Comparison of ENCODE assay signal across 8 cellular contexts in genomic region chr2:38603402-38604265, GRCh38. TPM values are rescaled to one million over a fixed set of nuclear protein-coding genes. Genes with fewer than 3 reads are reported as not detected.
DNase-seq lines count a peak whose midpoint lies in the region; ATAC-seq and TF ChIP-seq lines count a peak whose summit lies in the region.

No MANE protein-coding gene starts in this region.

- no peaks in the 10 kb centered on the region for H3K9me3 ChIP-seq in Loucy (ENCODE audit: insufficient read depth, low read depth, low read length)
- no peaks in the 10 kb centered on the region for H3K9me3 ChIP-seq in neural progenitor cell (ENCODE audit: low read depth)
- H3K9me3 ChIP-seq in stomach smooth muscle (ENCODE audit: control insufficient read depth in 2 of 2, low read length in 2 of 2): no peaks in the 10 kb centered on the region

- peaks cover 3% of the 10 kb centered on the region for H3K27me3 Mint-ChIP-seq in neural progenitor cell (ENCODE audit: insufficient read depth, low read depth)

- peak overlapping the region; percentile 83 for H3K4me2 ChIP-seq in Loucy (ENCODE audit: low read depth, low read length, poor library complexity, severe bottlenecking)
- peak overlapping the region; percentile 80 for H3K4me2 ChIP-seq in neural progenitor cell

- peak overlapping the region; percentile 19 for H3K27ac Mint-ChIP-seq in neural progenitor cell

- POLR2A ChIA-PET in RWPE1 (lab: Yijun Ruan, JAX; ENCODE audit: low non-redundant PET): no interaction called here

- H3K9ac ChIP-seq in Loucy (ENCODE audit: low read depth, low read length, poor library complexity, severe bottlenecking): peak overlapping the region; percentile 86
- no peak overlapping the region for H3K9ac ChIP-seq in neural progenitor cell
- H3K9ac ChIP-seq in stomach smooth muscle (ENCODE audit: low read length in 2 of 2): peak overlapping the region; percentile 66 to 69

- H3K79me2 ChIP-seq in Loucy (ENCODE audit: insufficient read depth, low read length) (peaks cover 39% of the 10 kb centered on the region), neural progenitor cell (ENCODE audit: low read depth) (peaks cover 37% of the 10 kb centered on the region)

- H3F3A ChIP-seq in Loucy (ENCODE audit: low read depth): peaks cover 6% of the 10 kb centered on the region
- peaks cover 38% of the 10 kb centered on the region for H3F3A ChIP-seq in neural progenitor cell (ENCODE audit: low read depth)

- CTCF ChIA-PET in RWPE1 (lab: Yijun Ruan, JAX): interaction anchor here (0.6 kb wide), 4 partner anchors 20 to 144 kb away, joined by 3 to 7 read pairs (median 4); no protein-coding TSS in a partner anchor

- H2AFZ ChIP-seq in Loucy (ENCODE audit: low read length) (peak overlapping the region; percentile 98), neural progenitor cell (replicated peaks) (peak overlapping the region; percentile 95)

- peak overlapping the region; percentile 97 for H3K4me3 Mint-ChIP-seq in neural progenitor cell

- H3K36me3 Mint-ChIP-seq in neural progenitor cell: no peaks in the 10 kb centered on the region

- no peaks in the 10 kb centered on the region for H3K36me3 ChIP-seq in Loucy (ENCODE audit: insufficient read depth, low read length)
- H3K36me3 ChIP-seq in neural progenitor cell: no peaks in the 10 kb centered on the region
- H3K36me3 ChIP-seq in stomach smooth muscle (ENCODE audit: control insufficient read depth in 2 of 2, insufficient read depth in 2 of 2, low read length in 2 of 2): no peaks in the 10 kb centered on the region

- ATAC-seq in GM21717 (IDR thresholded peaks at IDR 0.05; ENCODE audit: unreplicated experiment) (peak; percentile 44), foreskin keratinocyte (peak; percentile 62)

- DNase-seq in COLO668 (lab: John Stamatoyannopoulos, UW; ENCODE audit: unreplicated experiment) (peak; percentile 84), RWPE1 (ENCODE audit: low spot score) (peak; percentile 20), foreskin keratinocyte (peak in 1 of 2 donors; percentile 75), neural progenitor cell (ENCODE audit: low spot score) (peak; percentile 92)
- peak; percentile 80 for DNase-seq in activated effector memory CD4-positive, alpha-beta T cell treated with Interleukin-2 at 50 U/mL for 16 hours

- H3K4me1 Mint-ChIP-seq in neural progenitor cell: peaks cover 44% of the 10 kb centered on the region

- H3K4me3 ChIP-seq in Loucy (ENCODE audit: low read length, poor library complexity, severe bottlenecking): peak overlapping the region; percentile 90
- peak overlapping the region; percentile 95 for H3K4me3 ChIP-seq in neural progenitor cell
- H3K4me3 ChIP-seq in stomach smooth muscle (ENCODE audit: low read length in 2 of 2): peak overlapping the region; percentile 85 to 90

- H4K20me1 ChIP-seq in Loucy (ENCODE audit: insufficient read depth, low read length, poor library complexity, severe bottlenecking) (peaks cover 34% of the 10 kb centered on the region), neural progenitor cell (ENCODE audit: low read depth) (peaks cover 32% of the 10 kb centered on the region)

- H3K27me3 ChIP-seq in Loucy (ENCODE audit: insufficient read depth, low read length, poor library complexity, severe bottlenecking): peaks cover 8% of the 10 kb centered on the region
- no peaks in the 10 kb centered on the region for H3K27me3 ChIP-seq in foreskin keratinocyte
- H3K27me3 ChIP-seq in neural progenitor cell: no peaks in the 10 kb centered on the region
- H3K27me3 ChIP-seq in stomach smooth muscle (ENCODE audit: control insufficient read depth in 1 of 2, insufficient read depth in 2 of 2, low read length in 2 of 2): no peaks in the 10 kb centered on the region

- H3K4me1 ChIP-seq in Loucy (ENCODE audit: insufficient read depth, low read length, poor library complexity, severe bottlenecking) (peaks cover 47% of the 10 kb centered on the region), foreskin keratinocyte (peaks cover 24% of the 10 kb centered on the region), neural progenitor cell (peaks cover 23% of the 10 kb centered on the region), stomach smooth muscle (ENCODE audit: control insufficient read depth, insufficient read depth, low read length) (peaks cover 9% of the 10 kb centered on the region)

- H3K9me3 Mint-ChIP-seq in neural progenitor cell: no peaks in the 10 kb centered on the region

- H3K27ac ChIP-seq in RWPE1 (peak overlapping the region; percentile 94), foreskin keratinocyte (no peak overlapping the region), neural progenitor cell (peak overlapping the region; percentile 13), stomach smooth muscle (ENCODE audit: low read length) (peak overlapping the region; percentile 96)

- no peaks in the 10 kb centered on the region for H3K9me2 ChIP-seq in Loucy (replicated peaks; ENCODE audit: low read depth, low read length)

- TF ChIP-seq CTCF in Loucy (conservative IDR thresholded peaks at IDR 0.05; ENCODE audit: low read length) (peak; percentile 98), RWPE1 (conservative IDR thresholded peaks at IDR 0.05; ENCODE audit: low read depth) (peak; percentile 88), foreskin keratinocyte (conservative IDR thresholded peaks at IDR 0.05) (peak; percentile 94), neural progenitor cell (IDR thresholded peaks at IDR 0.05) (peak; percentile 92)

RNA-seq across cellular contexts. Expression of gene HNRNPLL, which starts 0.9 kb away (rescaled TPM):
- 35.6 and 37.1 TPM in 2 replicates for total RNA-seq in foreskin keratinocyte
- 19.6 and 23.0 TPM in 2 replicates for polyA plus RNA-seq in foreskin keratinocyte
- 82.3 and 109 TPM in 2 replicates for total RNA-seq in neural progenitor cell (ENCODE audit: low replicate concordance)
